ENCODE assay signal across 25 cellular contexts in genomic region chr3:128340904-128341555, GRCh38.
A peak's percentile ranks its signal among the peaks of the same experiment; 100 is the strongest.
DNase-seq lines count a peak whose midpoint lies in the region; ATAC-seq, FAIRE-seq and TF ChIP-seq lines count a peak whose summit lies in the region.
"Had no signal": no experiment of that assay in that cellular context is flagged by ENCODE, and none has a peak within 500 bp of the region (broad histone marks: within the 10 kb centered on the region; RNA-seq: fewer than 3 reads in every experiment).

No MANE protein-coding gene starts in this region.

- CTCF ChIA-PET in MCF 10A (lab: Yijun Ruan, JAX) = no interaction called here
- CTCF ChIA-PET in mammary epithelial cell (lab: Charles Lee; ENCODE audit: low non-redundant PET) = no interaction called here

- POLR2A ChIA-PET in MCF 10A (lab: Yijun Ruan, JAX) = interaction anchor here (0.6 kb wide), 1 partner anchor 33 kb away, joined by 3 read pairs; no protein-coding TSS in a partner anchor

- H3K9me3 ChIP-seq in mammary epithelial cell (replicated peaks; ENCODE audit: insufficient read depth, low read length) = no peaks in the 10 kb centered on the region
- H3K9me3 ChIP-seq in kidney (ENCODE audit: control insufficient read depth in 1 of 2, low read length in 2 of 2) = no peaks in the 10 kb centered on the region
- H3K9me3 ChIP-seq in esophagus muscularis mucosa = no peaks in the 10 kb centered on the region
- H3K9me3 ChIP-seq: SJCRH30 had no signal

- no peak overlapping the region for H3K4me2 ChIP-seq in mammary epithelial cell (ENCODE audit: insufficient read depth, low read depth, low read length)

- no peaks in the 10 kb centered on the region for H3K36me3 Mint-ChIP-seq in MCF 10A (ENCODE audit: insufficient read depth, unreplicated experiment)

- no peak for TF ChIP-seq POLR2A in esophagus muscularis mucosa (IDR thresholded peaks at IDR 0.05; ENCODE audit: low read depth)

- H3K27ac Mint-ChIP-seq in MCF 10A (ENCODE audit: low read depth, unreplicated experiment) = peak overlapping the region; percentile 36
- H3K27ac Mint-ChIP-seq: CD4-positive, alpha-beta T cell had no signal

- H3K36me3 ChIP-seq in mammary epithelial cell (ENCODE audit: insufficient read depth, low read length) (no peaks in the 10 kb centered on the region), kidney (ENCODE audit: control insufficient read depth in 1 of 2, insufficient read depth in 2 of 2, low read length in 2 of 2) (peaks cover 0 to 7% of the 10 kb centered on the region in 2 donors), esophagus muscularis mucosa (peaks cover 13 to 43% (median 26%) of the 10 kb centered on the region in 4 donors)
- H3K36me3 ChIP-seq: SJCRH30 had no signal

- TF ChIP-seq CTCF in MCF 10A (IDR thresholded peaks at IDR 0.05; ENCODE audit: unreplicated experiment) (no peak), mammary epithelial cell (conservative IDR thresholded peaks at IDR 0.05 in 1 of 2, IDR thresholded peaks at IDR 0.05 in 1 of 2; ENCODE audit: extremely low read depth in 1 of 2, insufficient read depth in 1 of 2, low read depth in 1 of 2, low read length in 2 of 2) (no peak), kidney (IDR thresholded peaks at IDR 0.05; ENCODE audit: borderline replicate concordance, extremely low read depth, insufficient read depth) (no peak), foreskin keratinocyte (conservative IDR thresholded peaks at IDR 0.05) (no peak), esophagus muscularis mucosa (IDR thresholded peaks at IDR 0.05) (no peak)

- intact Hi-C loops in MCF 10A (cut with micrococcal nuclease) = no loop called here
- intact Hi-C loops in mammary epithelial cell (cut with micrococcal nuclease) = no loop called here
- intact Hi-C loops in kidney (cut with DNase I) = no loop called here
- intact Hi-C loops in posterior vena cava (cut with DNase I) = no loop called here
- intact Hi-C loops in esophagus muscularis mucosa (cut with DNase I) = no loop called here

- FAIRE-seq in kidney (lab: Jason Lieb, UNC) = no peak
- FAIRE-seq: D721Med, GM18507, K562 had no signal

- H2AFZ ChIP-seq in mammary epithelial cell (ENCODE audit: low read depth, low read length) = no peak overlapping the region

- no peaks in the 10 kb centered on the region for H3K79me2 ChIP-seq in mammary epithelial cell (ENCODE audit: insufficient read depth, low read length)

- H3K27me3 ChIP-seq in mammary epithelial cell (ENCODE audit: insufficient read depth, low read length) (no peaks in the 10 kb centered on the region), foreskin keratinocyte (no peaks in the 10 kb centered on the region), esophagus muscularis mucosa (no peaks in the 10 kb centered on the region)
- H3K27me3 ChIP-seq: SJCRH30 had no signal

- BruUV-seq in MCF 10A (replicated peaks; lab: Mats Ljungman, UMichigan) (no TSS peak), mammary epithelial cell (replicated peaks; lab: Mats Ljungman, UMichigan) (no TSS peak)

- dilution Hi-C loops in mammary epithelial cell (cut with HindIII; ENCODE audit: low sequenced_read_pairs) = no loop called here

- H3K9me3 Mint-ChIP-seq in MCF 10A (ENCODE audit: unreplicated experiment) = no peaks in the 10 kb centered on the region
- H3K9me3 Mint-ChIP-seq: CD4-positive, alpha-beta T cell had no signal

- no peak overlapping the region for H3K4me3 ChIP-seq in mammary epithelial cell (replicated peaks in 1 of 3; ENCODE audit: insufficient read depth in 1 of 3, low read depth in 2 of 3, low read length in 3 of 3)
- no peak overlapping the region for H3K4me3 ChIP-seq in kidney (ENCODE audit: low read length in 2 of 2)
- H3K4me3 ChIP-seq in esophagus muscularis mucosa = no peak overlapping the region
- H3K4me3 ChIP-seq: K562, SJCRH30 had no signal

- WGBS in mammary epithelial cell (ENCODE audit: low coverage, missing lambda C conversion rate) = 99% methylated on average over 7 of the region's 13 CpGs
- WGBS in esophagus muscularis mucosa = 83% methylated on average over 1 of the region's 13 CpGs

- ATAC-seq in HG02759 (IDR thresholded peaks at IDR 0.05; ENCODE audit: unreplicated experiment) (no peak), foreskin keratinocyte (no peak)
- ATAC-seq: K562, PC-3, Right ventricle myocardium inferior had no signal

- DNase-seq in MCF 10A (ENCODE audit: unreplicated experiment) (no peak), mammary epithelial cell (no peak), kidney (peak; percentile 45), posterior vena cava (ENCODE audit: low spot score) (peak; percentile 63), foreskin keratinocyte (no peak), esophagus muscularis mucosa (ENCODE audit: extremely low spot score) (no peak)
- DNase-seq: CD4-positive, alpha-beta T cell; H7; Kasumi-1; MV-4-11; NCI-H1105; NCI-H1436 treated with DMSO at 0.1 percent for 48 hours; NCI-H187 treated with DMSO at 0.1 percent for 48 hours; NCI-H2107; NCI-H446 treated with DMSO at 0.1 percent for 48 hours; NCI-H526; NCI-H82; NK-92 treated with Interleukin-12 subunit alpha and Interleukin-12 subunit beta, amount 100 ng/mL, for 24 hours; PC-3; SJCRH30 had no signal

- H4K20me1 ChIP-seq in mammary epithelial cell (ENCODE audit: insufficient read depth, low read length) = no peaks in the 10 kb centered on the region

- H3K4me1 ChIP-seq in mammary epithelial cell (ENCODE audit: insufficient read depth, low read length) (peaks cover 30% of the 10 kb centered on the region), kidney (ENCODE audit: control insufficient read depth in 1 of 2, insufficient read depth in 1 of 2, low read depth in 1 of 2, low read length in 2 of 2) (peaks cover 5 to 8% of the 10 kb centered on the region in 2 donors), foreskin keratinocyte (peaks cover 11% of the 10 kb centered on the region), esophagus muscularis mucosa (no peaks in the 10 kb centered on the region)

- in situ Hi-C loops in mammary epithelial cell (cut with MboI; ENCODE audit: low sequenced_read_pairs in 2 of 2) = no loop called here

- no peak for TF ChIP-seq EP300 in esophagus muscularis mucosa (IDR thresholded peaks at IDR 0.05)

- H3K9ac ChIP-seq in mammary epithelial cell (ENCODE audit: insufficient read depth, low read length) (no peak overlapping the region), kidney (ENCODE audit: low read length in 2 of 2) (no peak overlapping the region)

- H3K27me3 Mint-ChIP-seq in MCF 10A (ENCODE audit: insufficient read depth, unreplicated experiment) = no peaks in the 10 kb centered on the region
- H3K27me3 Mint-ChIP-seq: CD4-positive, alpha-beta T cell had no signal

- peaks cover 8% of the 10 kb centered on the region for H3K4me1 Mint-ChIP-seq in MCF 10A (ENCODE audit: insufficient read depth, unreplicated experiment)

- no peak overlapping the region for H3K27ac ChIP-seq in mammary epithelial cell (ENCODE audit: insufficient read depth, low read depth, low read length)
- H3K27ac ChIP-seq in kidney (ENCODE audit: low read depth in 2 of 2, low read length in 2 of 2) = no peak overlapping the region
- no peak overlapping the region for H3K27ac ChIP-seq in foreskin keratinocyte
- no peak overlapping the region for H3K27ac ChIP-seq in esophagus muscularis mucosa (replicated peaks in 1 of 4)
- H3K27ac ChIP-seq: SJCRH30 had no signal

- no peak overlapping the region for H3K4me3 Mint-ChIP-seq in MCF 10A (ENCODE audit: unreplicated experiment)
- H3K4me3 Mint-ChIP-seq: CD4-positive, alpha-beta T cell had no signal

Comparison
In these comparisons a context has a peak if more than half of its experiments do, and no peak if none do; other contexts are left out.
1. DNase-seq: peak in kidney (single experiment) and posterior vena cava (single experiment); none in MCF 10A (single experiment), mammary epithelial cell (single experiment), foreskin keratinocyte (0 of 2) and esophagus muscularis mucosa (single experiment).